In the genomic region with DNA sequence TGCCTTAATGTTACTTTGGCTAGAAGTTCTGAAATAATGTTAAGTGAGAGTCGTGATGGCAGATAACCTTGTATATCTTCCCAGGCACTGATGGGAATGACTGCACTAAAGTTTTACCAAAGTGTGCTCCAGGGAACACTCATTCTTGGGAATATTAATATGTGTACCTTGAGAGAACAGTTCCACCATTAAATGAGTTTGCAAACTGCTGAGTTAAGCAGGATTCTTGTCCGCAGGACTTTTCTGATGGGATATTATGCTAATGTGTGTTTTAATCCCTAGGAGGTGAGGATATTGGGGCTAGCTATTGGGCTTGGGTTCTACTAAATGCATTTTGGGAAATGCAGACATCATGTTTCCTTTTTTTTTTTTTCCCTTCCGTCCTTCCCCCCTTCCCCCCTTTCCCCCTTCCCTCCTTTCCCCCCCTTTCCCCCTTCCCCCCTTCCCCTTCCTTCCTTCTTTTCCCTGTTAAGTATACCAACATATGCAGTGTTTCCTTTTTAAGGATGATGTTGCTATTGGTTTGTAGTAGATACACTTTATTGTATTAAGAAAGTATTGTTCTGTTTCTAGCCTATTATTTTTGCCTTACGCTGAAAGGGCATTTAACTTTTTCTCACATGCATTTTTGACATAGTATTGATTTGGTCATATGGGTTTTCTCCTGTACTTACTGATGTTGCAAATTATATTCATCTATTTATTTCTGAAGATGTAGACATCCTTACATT, we compare ENCODE assay signal across 25 cellular contexts. TPM values are rescaled to one million over a fixed set of nuclear protein-coding genes. Genes with fewer than 3 reads are reported as not detected.
A peak's percentile ranks its signal among the peaks of the same experiment; 100 is the strongest.
DNase-seq lines count a peak whose midpoint lies in the region; ATAC-seq and TF ChIP-seq lines count a peak whose summit lies in the region.
"Had no signal": no experiment of that assay in that cellular context is flagged by ENCODE, and none has a peak within 500 bp of the region (broad histone marks: within the 10 kb centered on the region; RNA-seq: fewer than 3 reads in every experiment).

No MANE protein-coding gene starts in this region.

- H3K4me3 Mint-ChIP-seq in CD8-positive, alpha-beta T cell, result no peak overlapping the region
- peak overlapping the region in 2 of 5 experiments; percentile 66 to 69 for H3K4me3 Mint-ChIP-seq in brain
- no peak overlapping the region for H3K4me3 Mint-ChIP-seq in natural killer cell
- H3K4me3 Mint-ChIP-seq: activated naive CD8-positive, alpha-beta T cell treated with anti-CD3 and anti-CD28 coated beads, Interleukin-2, amount 10 ng/mL, durations not matched to agents 7 days and 5 days; naive thymus-derived CD8-positive, alpha-beta T cell had no signal

- no peaks in the 10 kb centered on the region for H3K9me3 Mint-ChIP-seq in CD8-positive, alpha-beta T cell
- no peaks in the 10 kb centered on the region for H3K9me3 Mint-ChIP-seq in brain
- H3K9me3 Mint-ChIP-seq in natural killer cell, result no peaks in the 10 kb centered on the region
- H3K9me3 Mint-ChIP-seq: activated naive CD8-positive, alpha-beta T cell treated with anti-CD3 and anti-CD28 coated beads, Interleukin-2, amount 10 ng/mL, durations not matched to agents 7 days and 5 days; naive thymus-derived CD8-positive, alpha-beta T cell had no signal

- H3K4me1 ChIP-seq in A673 (ENCODE audit: insufficient read depth, low read length, poor library complexity, severe bottlenecking), result peaks cover 5% of the 10 kb centered on the region
- peaks cover 11% of the 10 kb centered on the region for H3K4me1 ChIP-seq in CD8-positive, alpha-beta T cell (ENCODE audit: insufficient read depth, low read length)
- H3K4me1 ChIP-seq in effector memory CD4-positive, alpha-beta T cell (ENCODE audit: control insufficient read depth, insufficient read depth, low read length, poor library complexity, severe bottlenecking), result no peaks in the 10 kb centered on the region

- intact Hi-C loops in A673 (cut with micrococcal nuclease; ENCODE audit: unreplicated experiment) (no loop called here), natural killer cell (cut with micrococcal nuclease) (no loop called here)
- intact Hi-C loops in CD8-positive, alpha-beta T cell (cut with DNase I, micrococcal nuclease), result no loop called here

- no peak overlapping the region for H3K27ac ChIP-seq in A673 (ENCODE audit: low read depth, low read length, poor library complexity, severe bottlenecking)
- H3K27ac ChIP-seq in CD8-positive, alpha-beta T cell (ENCODE audit: low read depth, low read length), result no peak overlapping the region
- no peak overlapping the region for H3K27ac ChIP-seq in effector memory CD4-positive, alpha-beta T cell (ENCODE audit: insufficient read depth, low read length, poor library complexity, severe bottlenecking)
- H3K27ac ChIP-seq: GM23248, heart right ventricle, stomach, tibial nerve had no signal

- ATAC-seq in CD8-positive, alpha-beta T cell, result no peak
- ATAC-seq in natural killer cell (no peak), HG02981 (IDR thresholded peaks at IDR 0.05; ENCODE audit: unreplicated experiment) (no peak)
- ATAC-seq: heart right ventricle; left colon; naive thymus-derived CD8-positive, alpha-beta T cell; PC-3; Right ventricle myocardium inferior; sciatic nerve had no signal

- TF ChIP-seq CTCF in A673 (conservative IDR thresholded peaks at IDR 0.05; ENCODE audit: low read depth, low read length) (no peak), brain (conservative IDR thresholded peaks at IDR 0.05) (no peak), natural killer cell (IDR thresholded peaks at IDR 0.05) (no peak)
- TF ChIP-seq CTCF in CD8-positive, alpha-beta T cell (IDR thresholded peaks at IDR 0.05), result no peak

- H3K4me1 Mint-ChIP-seq in CD8-positive, alpha-beta T cell (ENCODE audit: low read depth), result peaks cover 40% of the 10 kb centered on the region
- H3K4me1 Mint-ChIP-seq in brain, result peaks cover 20% of the 10 kb centered on the region
- H3K4me1 Mint-ChIP-seq in natural killer cell, result peaks cover 37 to 60% of the 10 kb centered on the region in 2 donors

- POLR2A ChIA-PET in A673 (lab: Charles Lee; ENCODE audit: low non-redundant PET), result no interaction called here
- POLR2A ChIA-PET in CD8-positive, alpha-beta T cell (lab: Charles Lee), result no interaction called here

- CTCF ChIA-PET in A673 (lab: Charles Lee), result interaction anchor here (0.6 kb wide), 1 partner anchor 29 kb away, joined by 4 read pairs; no protein-coding TSS in a partner anchor
- CTCF ChIA-PET in CD8-positive, alpha-beta T cell (lab: Charles Lee), result no interaction called here

- H3K27me3 Mint-ChIP-seq in CD8-positive, alpha-beta T cell (ENCODE audit: low read depth), result no peaks in the 10 kb centered on the region
- H3K27me3 Mint-ChIP-seq in brain (no peaks in the 10 kb centered on the region), natural killer cell (ENCODE audit: low read depth in 2 of 2) (no peaks in the 10 kb centered on the region)
- H3K27me3 Mint-ChIP-seq: activated naive CD8-positive, alpha-beta T cell treated with anti-CD3 and anti-CD28 coated beads, Interleukin-2, amount 10 ng/mL, durations not matched to agents 7 days and 5 days; naive thymus-derived CD8-positive, alpha-beta T cell had no signal

- no peaks in the 10 kb centered on the region for H3K27me3 ChIP-seq in A673 (replicated peaks; ENCODE audit: insufficient read depth, low read depth, low read length, poor library complexity)
- H3K27me3 ChIP-seq in CD8-positive, alpha-beta T cell (ENCODE audit: insufficient read depth, low read length), result no peaks in the 10 kb centered on the region
- no peaks in the 10 kb centered on the region for H3K27me3 ChIP-seq in effector memory CD4-positive, alpha-beta T cell (replicated peaks; ENCODE audit: control insufficient read depth, insufficient read depth, low read length, poor library complexity, severe bottlenecking)
- H3K27me3 ChIP-seq: heart right ventricle, stomach, tibial nerve had no signal

- peaks cover 24% of the 10 kb centered on the region for H3K36me3 Mint-ChIP-seq in CD8-positive, alpha-beta T cell
- H3K36me3 Mint-ChIP-seq in brain, result peaks cover 54% of the 10 kb centered on the region
- H3K36me3 Mint-ChIP-seq in natural killer cell, result no peaks in the 10 kb centered on the region

- H3K4me3 ChIP-seq in A673 (ENCODE audit: low read depth, low read length, poor library complexity, severe bottlenecking), result no peak overlapping the region
- no peak overlapping the region for H3K4me3 ChIP-seq in CD8-positive, alpha-beta T cell (ENCODE audit: low read depth, low read length)
- no peak overlapping the region for H3K4me3 ChIP-seq in effector memory CD4-positive, alpha-beta T cell (ENCODE audit: insufficient read depth, low read depth, low read length, poor library complexity, severe bottlenecking)
- H3K4me3 ChIP-seq: GM23248, heart right ventricle, stomach, tibial nerve had no signal

- peak overlapping the region; percentile 21 for H3K27ac Mint-ChIP-seq in CD8-positive, alpha-beta T cell
- H3K27ac Mint-ChIP-seq in brain (peak overlapping the region in 4 of 5 experiments; percentile 6 to 96 (median 89)), natural killer cell (peak overlapping the region; percentile 83 to 84)
- H3K27ac Mint-ChIP-seq: activated naive CD8-positive, alpha-beta T cell treated with anti-CD3 and anti-CD28 coated beads, Interleukin-2, amount 10 ng/mL, durations not matched to agents 7 days and 5 days had no signal

- peaks cover 4% of the 10 kb centered on the region for H3K36me3 ChIP-seq in A673 (ENCODE audit: insufficient read depth, low read length, poor library complexity, severe bottlenecking)
- H3K36me3 ChIP-seq in CD8-positive, alpha-beta T cell (ENCODE audit: insufficient read depth, low read length), result peaks cover 15% of the 10 kb centered on the region
- peaks cover 16% of the 10 kb centered on the region for H3K36me3 ChIP-seq in effector memory CD4-positive, alpha-beta T cell (ENCODE audit: control insufficient read depth, insufficient read depth, low read length)

- DNase-seq in A673 (ENCODE audit: low spot score), result peak; percentile 19
- no peak for DNase-seq in CD8-positive, alpha-beta T cell
- DNase-seq in natural killer cell, result no peak
- no peak for DNase-seq in effector memory CD4-positive, alpha-beta T cell
- no peak for DNase-seq in COR-L47 (lab: John Stamatoyannopoulos, UW)
- no peak for DNase-seq in stimulated activated CD4-positive, alpha-beta T cell treated with anti-CD3 and anti-CD28 coated beads, Interleukin-4, amount 100 ng/mL, for 24 hours
- DNase-seq: activated CD4-positive, CD25-positive, alpha-beta regulatory T cell treated with anti-CD3 and anti-CD28 coated beads, Interleukin-2, amount 50 U/mL, for 72 hours; activated naive CD8-positive, alpha-beta T cell treated with anti-CD3 and anti-CD28 coated beads, Interleukin-2, amount 10 ng/mL, durations not matched to agents 7 days and 5 days; cerebellar nuclear complex; foreskin fibroblast; GDM1; GM23248; heart right ventricle; Kasumi-1; left colon; naive thymus-derived CD8-positive, alpha-beta T cell; NCI-H2171; NCI-H524; PC-3; stomach had no signal

- BruUV-seq in A673 (replicated peaks; lab: Mats Ljungman, UMichigan), result no TSS peak

- H3K9me3 ChIP-seq in A673 (ENCODE audit: low read depth, low read length, poor library complexity, severe bottlenecking), result no peaks in the 10 kb centered on the region
- no peaks in the 10 kb centered on the region for H3K9me3 ChIP-seq in CD8-positive, alpha-beta T cell (ENCODE audit: low read length)
- H3K9me3 ChIP-seq in effector memory CD4-positive, alpha-beta T cell (ENCODE audit: control insufficient read depth, low read length), result no peaks in the 10 kb centered on the region
- H3K9me3 ChIP-seq: heart right ventricle, stomach, tibial nerve had no signal

RNA-seq across cellular contexts. Expression of a gene that starts 15.5 kb away (rescaled TPM):
- 10.1 and 10.9 TPM in 2 replicates for total RNA-seq in A673 (2021)
- total RNA-seq in CD8-positive, alpha-beta T cell, result 1 to 10 TPM; 3.0 to 3.3 TPM
- polyA plus RNA-seq in brain (ENCODE audit: insufficient read depth, low read depth, low replicate concordance), result 2.6 TPM
- total RNA-seq in natural killer cell, result 10 to 100 TPM in 2 of 3 donors, 1 to 10 TPM in 1; 8.9 to 13.9 (median 12.0) TPM

RNA-seq across cellular contexts. Expression of a gene that starts 38.6 kb away (rescaled TPM):
- total RNA-seq in A673 (2021) (3.9 and 5.5 TPM in 2 replicates), natural killer cell (10 to 100 TPM; 11.9 to 21.2 (median 13.2) TPM)
- 1 to 10 TPM; 4.9 to 5.4 TPM for total RNA-seq in CD8-positive, alpha-beta T cell
- polyA plus RNA-seq in brain (ENCODE audit: insufficient read depth, low read depth, low replicate concordance), result 25.3 TPM

Comparison
In these comparisons a context has a peak if more than half of its experiments do, and no peak if none do; other contexts are left out.
1. H3K27ac Mint-ChIP-seq: peak in every context shown above with its lines; median percentile 89 in brain; 84 in natural killer cell; 21 in CD8-positive, alpha-beta T cell.